In the genomic region with DNA sequence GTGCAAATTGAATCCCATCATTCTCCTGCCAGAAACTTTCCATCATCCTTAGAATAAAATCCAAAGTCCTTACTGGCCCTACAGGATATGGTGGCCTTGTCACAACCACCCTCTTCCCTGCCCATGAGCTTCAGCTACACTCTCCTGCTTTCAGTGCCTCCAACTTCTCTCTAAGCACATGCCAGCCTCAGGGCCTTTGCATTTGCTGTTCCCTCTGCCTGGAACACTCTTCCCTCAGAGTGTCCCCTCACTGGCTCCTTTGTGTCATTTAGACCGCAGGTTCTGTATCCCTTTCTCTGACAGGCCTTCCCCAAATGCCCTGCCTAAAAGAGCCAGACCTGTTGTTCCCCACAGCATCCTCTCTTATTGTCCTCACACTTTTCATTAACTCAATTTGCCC, we compare ENCODE assay signal across 22 cellular contexts. TPM values are rescaled to one million over a fixed set of nuclear protein-coding genes. Genes with fewer than 3 reads are reported as not detected.
DNase-seq lines count a peak whose midpoint lies in the region; ATAC-seq, FAIRE-seq and TF ChIP-seq lines count a peak whose summit lies in the region.
"Had no signal": no experiment of that assay in that cellular context is flagged by ENCODE, and none has a peak within 500 bp of the region (broad histone marks: within the 10 kb centered on the region; RNA-seq: fewer than 3 reads in every experiment).

No MANE protein-coding gene starts in this region.

- no peak for TF ChIP-seq CTCF in GM23338 (conservative IDR thresholded peaks at IDR 0.05; ENCODE audit: low read depth in 2 of 2)
- no peak for TF ChIP-seq CTCF in KMS-11 (conservative IDR thresholded peaks at IDR 0.05; ENCODE audit: low read depth, low read length)
- TF ChIP-seq CTCF in H1 (IDR thresholded peaks at IDR 0.05; ENCODE audit: control extremely low read depth in 1 of 3, insufficient read depth in 1 of 3, low read depth in 1 of 3, low read length in 3 of 3), result no peak
- no peak for TF ChIP-seq CTCF in Peyer's patch (IDR thresholded peaks at IDR 0.05)

- no peak overlapping the region for H4K91ac ChIP-seq in H1 (replicated peaks; ENCODE audit: insufficient read length, low read length)

- TF ChIP-seq EP300 in H1 (IDR thresholded peaks at IDR 0.05; ENCODE audit: borderline replicate concordance in 1 of 2, low read depth in 2 of 2, low read length in 2 of 2), result no peak

- ATAC-seq in GM23338 (no peak), GM18502 (IDR thresholded peaks at IDR 0.05; ENCODE audit: poor library complexity, unreplicated experiment) (no peak)
- no peak for ATAC-seq in stimulated activated memory B cell treated with anti-CD40 and anti-IgM and Interleukin-4, amounts not matched to agents 10 μg/mL and 1 μg/mL and 100 μg/mL, for 72 hours
- ATAC-seq: Right ventricle myocardium inferior had no signal

- no peak overlapping the region for H3K4me3 ChIP-seq in GM23338
- H3K4me3 ChIP-seq in KMS-11 (IDR thresholded peaks at IDR 0.05; ENCODE audit: insufficient read depth, low read depth, low read length), result no peak overlapping the region
- no peak overlapping the region for H3K4me3 ChIP-seq in H1 (ENCODE audit: extremely low read depth in 1 of 4, insufficient read depth in 2 of 4, low read depth in 3 of 4, low read length in 4 of 4)
- H3K4me3 ChIP-seq in Peyer's patch, result no peak overlapping the region
- H3K4me3 ChIP-seq: MG63, SJSA1 had no signal

- no peak overlapping the region for H4K8ac ChIP-seq in H1 (ENCODE audit: extremely low read depth, insufficient read depth, low read length)

- TF ChIP-seq POLR2A in H1 (IDR thresholded peaks at IDR 0.05; ENCODE audit: control extremely low read depth in 1 of 2, low read depth in 2 of 2, low read length in 2 of 2), result no peak
- TF ChIP-seq POLR2A in Peyer's patch (IDR thresholded peaks at IDR 0.05), result no peak

- H3K9ac ChIP-seq in KMS-11 (no peak overlapping the region), H1 (replicated peaks in 1 of 4; ENCODE audit: extremely low read depth in 1 of 4, low read depth in 3 of 4, low read length in 3 of 4) (no peak overlapping the region)

- H2AFZ ChIP-seq in GM23338 (peak overlapping the region; percentile 67), KMS-11 (ENCODE audit: low read depth) (peak overlapping the region; percentile 46; the same call in 1 of the 2 replicates), H1 (ENCODE audit: low read length) (no peak overlapping the region)

- H3K9me3 Mint-ChIP-seq in GM23338, result peaks cover 14% of the 10 kb centered on the region; the same call in 2 of the 3 replicates
- H3K9me3 Mint-ChIP-seq in stimulated activated memory B cell treated with anti-CD40 and anti-IgM and Interleukin-4, amounts not matched to agents 10 μg/mL and 1 μg/mL and 100 μg/mL, for 72 hours, result no peaks in the 10 kb centered on the region
- H3K9me3 Mint-ChIP-seq: T-helper 1 cell treated with Interleukin-12 subunit alpha and Interleukin-12 subunit beta and Interleukin-4 antibody, amounts not matched to agents 30 μg/mL and 1 μg/mL, for 36 hours had no signal

- H2AK5ac ChIP-seq in H1 (ENCODE audit: low read depth, low read length), result no peak overlapping the region

- peaks cover 3% of the 10 kb centered on the region; the same call in 2 of the 3 replicates for H3K4me1 Mint-ChIP-seq in GM23338
- H3K4me1 Mint-ChIP-seq in stimulated activated memory B cell treated with anti-CD40 and anti-IgM and Interleukin-4, amounts not matched to agents 10 μg/mL and 1 μg/mL and 100 μg/mL, for 72 hours, result peaks cover 31% of the 10 kb centered on the region

- H3K79me2 ChIP-seq in GM23338 (replicated peaks; ENCODE audit: insufficient read depth) (no peaks in the 10 kb centered on the region), KMS-11 (ENCODE audit: insufficient read depth, low read depth) (no peaks in the 10 kb centered on the region), H1 (ENCODE audit: control insufficient read depth in 1 of 2, insufficient read depth in 2 of 2, low read length in 2 of 2) (no peaks in the 10 kb centered on the region)

- no peak overlapping the region for H3K27ac Mint-ChIP-seq in GM23338
- peak overlapping the region; percentile 33 for H3K27ac Mint-ChIP-seq in stimulated activated memory B cell treated with anti-CD40 and anti-IgM and Interleukin-4, amounts not matched to agents 10 μg/mL and 1 μg/mL and 100 μg/mL, for 72 hours
- H3K27ac Mint-ChIP-seq: T-helper 1 cell treated with Interleukin-12 subunit alpha and Interleukin-12 subunit beta and Interleukin-4 antibody, amounts not matched to agents 30 μg/mL and 1 μg/mL, for 36 hours had no signal

- no peaks in the 10 kb centered on the region for H3K79me1 ChIP-seq in H1 (ENCODE audit: low read depth, low read length)

- no peak overlapping the region for H2BK12ac ChIP-seq in H1 (ENCODE audit: low read depth, low read length)

- H3K27ac ChIP-seq in GM23338 (ENCODE audit: low read depth) (no peak overlapping the region), KMS-11 (no peak overlapping the region), H1 (ENCODE audit: low read depth, low read length) (no peak overlapping the region), Peyer's patch (no peak overlapping the region)
- H3K27ac ChIP-seq: C4-2B had no signal

- 90% methylated on average over 1 of the region's 1 CpG; no CpG with 5 or more reads in 1 of the 2 experiments for WGBS in H1 (ENCODE audit: extremely low coverage in 1 of 2, insufficient coverage in 1 of 2, insufficient read length in 1 of 2, insufficient replicate concordance in 2 of 2, low coverage in 1 of 2, low lambda C conversion rate in 2 of 2, missing lambda C conversion rate in 1 of 2), 2 experiments

- H2BK15ac ChIP-seq in H1 (ENCODE audit: low read length), result no peak overlapping the region

- no peaks in the 10 kb centered on the region; the same call in 1 of the 2 replicates for H3K4me1 ChIP-seq in GM23338 (ENCODE audit: insufficient read depth)
- H3K4me1 ChIP-seq in KMS-11 (ENCODE audit: low read depth, poor library complexity, severe bottlenecking), result peaks cover 45% of the 10 kb centered on the region
- H3K4me1 ChIP-seq in H1 (replicated peaks in 1 of 4; ENCODE audit: control insufficient read depth in 3 of 4, insufficient read depth in 4 of 4, low read length in 3 of 4), result peaks cover 0 to 3% (median 0%) of the 10 kb centered on the region in 4 experiments; a peak in 2 of 7 replicates
- no peaks in the 10 kb centered on the region for H3K4me1 ChIP-seq in Peyer's patch

- no peak overlapping the region for H3K14ac ChIP-seq in H1 (ENCODE audit: insufficient read length)

- FAIRE-seq in H1 (lab: Jason Lieb, UNC), result no peak
- FAIRE-seq: HTR-8/SVneo had no signal

- no peak overlapping the region for H3K56ac ChIP-seq in H1 (replicated peaks; ENCODE audit: insufficient read length, low read depth, low read length)

- H4K20me1 ChIP-seq in GM23338 (replicated peaks; ENCODE audit: insufficient read depth) (no peaks in the 10 kb centered on the region), KMS-11 (ENCODE audit: insufficient read depth) (no peaks in the 10 kb centered on the region), H1 (replicated peaks in 1 of 2; ENCODE audit: control insufficient read depth in 1 of 2, insufficient read depth in 2 of 2, low read length in 2 of 2) (no peaks in the 10 kb centered on the region)

- H2BK120ac ChIP-seq in H1 (replicated peaks; ENCODE audit: low read depth, low read length), result no peak overlapping the region

- no peaks in the 10 kb centered on the region for H3F3A ChIP-seq in GM23338 (replicated peaks; ENCODE audit: low read depth)

- H3K4me2 ChIP-seq in GM23338, result no peak overlapping the region
- H3K4me2 ChIP-seq in KMS-11, result no peak overlapping the region
- no peak overlapping the region for H3K4me2 ChIP-seq in H1 (ENCODE audit: insufficient read depth in 1 of 2, low read depth in 2 of 2, low read length in 2 of 2)

- H3K23me2 ChIP-seq in H1 (ENCODE audit: low read depth, low read length), result no peaks in the 10 kb centered on the region

- H3K36me3 ChIP-seq in GM23338 (ENCODE audit: insufficient read depth) (no peaks in the 10 kb centered on the region), KMS-11 (ENCODE audit: insufficient read depth) (no peaks in the 10 kb centered on the region), H1 (ENCODE audit: control insufficient read depth in 2 of 4, insufficient read depth in 4 of 4, low read length in 3 of 4) (no peaks in the 10 kb centered on the region), Peyer's patch (no peaks in the 10 kb centered on the region)
- H3K36me3 ChIP-seq: MG63, SJSA1 had no signal

- H3K4ac ChIP-seq in H1 (replicated peaks; ENCODE audit: insufficient read length, low read depth, low read length), result no peak overlapping the region

- no peak overlapping the region for H3K23ac ChIP-seq in H1 (ENCODE audit: insufficient read length)

- DNase-seq in GM23338 (ENCODE audit: low spot score) (no peak), H1 (ENCODE audit: low read depth in 1 of 2, low spot score in 2 of 2) (no peak), NCI-H2081 treated with DMSO at 0.1 percent for 48 hours (lab: John Stamatoyannopoulos, UW) (no peak), Peyer's patch (no peak), T-helper 1 cell (no peak)
- DNase-seq: GF-D8, H7, MG63, NCI-H1092, NCI-H1436, NCI-H187 treated with DMSO at 0.1 percent for 48 hours, NCI-H510A treated with DMSO at 0.1 percent for 48 hours, NCI-H82, OCI-M1 had no signal

- H3K27me3 Mint-ChIP-seq in GM23338 (ENCODE audit: insufficient read depth, low read depth, poor library complexity), result peaks cover 3% of the 10 kb centered on the region
- no peaks in the 10 kb centered on the region for H3K27me3 Mint-ChIP-seq in stimulated activated memory B cell treated with anti-CD40 and anti-IgM and Interleukin-4, amounts not matched to agents 10 μg/mL and 1 μg/mL and 100 μg/mL, for 72 hours

- no peak overlapping the region for H2BK5ac ChIP-seq in H1 (ENCODE audit: low read depth, low read length)

- CTCF ChIA-PET in H1 (lab: Charles Lee; ENCODE audit: partially characterized antibody), result no interaction called here

- no peaks in the 10 kb centered on the region for H3K27me3 ChIP-seq in GM23338 (ENCODE audit: insufficient read depth)
- no peaks in the 10 kb centered on the region for H3K27me3 ChIP-seq in KMS-11 (ENCODE audit: insufficient read depth, low read depth)
- H3K27me3 ChIP-seq in H1 (replicated peaks in 1 of 4; ENCODE audit: control insufficient read depth in 3 of 4, extremely low read depth in 1 of 4, insufficient read depth in 3 of 4, low read length in 3 of 4), result no peaks in the 10 kb centered on the region
- no peaks in the 10 kb centered on the region for H3K27me3 ChIP-seq in Peyer's patch
- H3K27me3 ChIP-seq: MG63, SJSA1 had no signal

- no peak overlapping the region for H3K18ac ChIP-seq in H1 (ENCODE audit: extremely low read depth, low read length)

- no peaks in the 10 kb centered on the region for H3K36me3 Mint-ChIP-seq in GM23338 (ENCODE audit: low read depth)
- peaks cover 17% of the 10 kb centered on the region for H3K36me3 Mint-ChIP-seq in stimulated activated memory B cell treated with anti-CD40 and anti-IgM and Interleukin-4, amounts not matched to agents 10 μg/mL and 1 μg/mL and 100 μg/mL, for 72 hours

- H3K9me3 ChIP-seq in H1 (ENCODE audit: insufficient read depth in 2 of 2, low read depth in 1 of 2, low read length in 1 of 2) (no peaks in the 10 kb centered on the region), Peyer's patch (no peaks in the 10 kb centered on the region)
- H3K9me3 ChIP-seq: MG63, SJSA1 had no signal

- no peaks in the 10 kb centered on the region; the same call in 1 of the 2 replicates for H3K9me2 ChIP-seq in GM23338 (ENCODE audit: insufficient read depth)

- no peak overlapping the region for H3K4me3 Mint-ChIP-seq in GM23338
- no peak overlapping the region for H3K4me3 Mint-ChIP-seq in stimulated activated memory B cell treated with anti-CD40 and anti-IgM and Interleukin-4, amounts not matched to agents 10 μg/mL and 1 μg/mL and 100 μg/mL, for 72 hours
- H3K4me3 Mint-ChIP-seq: T-helper 1 cell treated with Interleukin-12 subunit alpha and Interleukin-12 subunit beta and Interleukin-4 antibody, amounts not matched to agents 30 μg/mL and 1 μg/mL, for 36 hours had no signal

- POLR2A ChIA-PET in H1 (lab: Charles Lee; ENCODE audit: partially characterized antibody), result no interaction called here

- H2BK20ac ChIP-seq in H1 (ENCODE audit: low read length), result no peak overlapping the region

- TF ChIP-seq RAD21 in H1 (IDR thresholded peaks at IDR 0.05 in 1 of 2, conservative IDR thresholded peaks at IDR 0.05 in 1 of 2; ENCODE audit: low read depth in 2 of 2, low read length in 2 of 2), result no peak

- no peak overlapping the region for H4K5ac ChIP-seq in H1 (ENCODE audit: insufficient read length, low read depth, low read length)

RNA-seq across cellular contexts. Expression of gene HCK, which starts 18.2 kb away (rescaled TPM):
- total RNA-seq in GM23338 (2014; rRNA removed; shearing (Covaris generic)), result 0.97 and 1.2 TPM in 2 replicates
- 0.43 TPM in 1 of 2 replicates, not detected in the other for polyA plus RNA-seq in GM23338 (2016; fragmentation: Nextera tagmentation; extraction: Ambion mirVana)
- 0.37 and 0.82 TPM in 2 replicates for total RNA-seq in H1 (2021; fragmentation: NEBNext Ultra II Directional; extraction: Animal tissue kit (Norgen Biotek cat#: 25700))
- 4.3 and 4.4 TPM in 2 replicates for polyA plus RNA-seq in H1 (2011; rRNA removed)
- 4.6 TPM for polyA plus RNA-seq in H1 (2011; cell fraction: cytosol; rRNA removed)
- 4.5 TPM for polyA plus RNA-seq in H1 (2011; cell fraction: nucleus; rRNA removed)
- 3.0 to 5.6 TPM (median 4.3 TPM) in 4 replicates for polyA plus RNA-seq in H1 (2012, experiment 1 of 2)
- 3.6 TPM for polyA plus RNA-seq in H1 (2012, experiment 2 of 2)
- 0.30 TPM for polyA plus RNA-seq in H1 (2013, experiment 1 of 2)
- 0.37 TPM for polyA plus RNA-seq in H1 (2013, experiment 2 of 2)
- polyA minus RNA-seq in H1 (2011; rRNA and poly(A)+ RNA removed), result 3.5 and 4.4 TPM in 2 replicates
- 2.6 TPM for polyA minus RNA-seq in H1 (2011; cell fraction: cytosol; rRNA and poly(A)+ RNA removed)
- 1.6 TPM for polyA minus RNA-seq in H1 (2011; cell fraction: nucleus; rRNA and poly(A)+ RNA removed)
- 10 to 100 TPM in 3 of 4 donors, 1 to 10 TPM in 1; 8.0 to 56.1 (median 10.5) TPM for total RNA-seq in Peyer's patch
- total RNA-seq: SJSA1 had no signal

RNA-seq across cellular contexts. Expression of gene TM9SF4, which starts 39.2 kb away (rescaled TPM):
- 47.5 and 52.6 TPM in 2 replicates for total RNA-seq in GM23338 (2014; rRNA removed; shearing (Covaris generic))
- polyA plus RNA-seq in GM23338 (2016; fragmentation: Nextera tagmentation; extraction: Ambion mirVana) (20.3 and 20.4 TPM in 2 replicates), H1 (2011; rRNA removed) (68.7 and 72.0 TPM in 2 replicates)
- 38.4 and 40.5 TPM in 2 replicates for total RNA-seq in H1 (2021; fragmentation: NEBNext Ultra II Directional; extraction: Animal tissue kit (Norgen Biotek cat#: 25700))
- polyA plus RNA-seq in H1 (2011; cell fraction: cytosol; rRNA removed), result 63.3 TPM
- 96.5 TPM for polyA plus RNA-seq in H1 (2011; cell fraction: nucleus; rRNA removed)
- 51.4 to 59.5 TPM (median 54.3 TPM) in 4 replicates for polyA plus RNA-seq in H1 (2012, experiment 1 of 2)
- 40.2 TPM for polyA plus RNA-seq in H1 (2012, experiment 2 of 2)
- polyA plus RNA-seq in H1 (2013, experiment 1 of 2), result 80.9 TPM
- polyA plus RNA-seq in H1 (2013, experiment 2 of 2), result 72.3 TPM
- polyA minus RNA-seq in H1 (2011; rRNA and poly(A)+ RNA removed), result 102 and 111 TPM in 2 replicates
- 55.7 TPM for polyA minus RNA-seq in H1 (2011; cell fraction: cytosol; rRNA and poly(A)+ RNA removed)
- 83.1 TPM for polyA minus RNA-seq in H1 (2011; cell fraction: nucleus; rRNA and poly(A)+ RNA removed)
- 10 to 100 TPM; 28.9 to 59.5 (median 45.5) TPM for total RNA-seq in Peyer's patch
